Comparison of ENCODE assay signal across 8 cellular contexts in the genomic region with DNA sequence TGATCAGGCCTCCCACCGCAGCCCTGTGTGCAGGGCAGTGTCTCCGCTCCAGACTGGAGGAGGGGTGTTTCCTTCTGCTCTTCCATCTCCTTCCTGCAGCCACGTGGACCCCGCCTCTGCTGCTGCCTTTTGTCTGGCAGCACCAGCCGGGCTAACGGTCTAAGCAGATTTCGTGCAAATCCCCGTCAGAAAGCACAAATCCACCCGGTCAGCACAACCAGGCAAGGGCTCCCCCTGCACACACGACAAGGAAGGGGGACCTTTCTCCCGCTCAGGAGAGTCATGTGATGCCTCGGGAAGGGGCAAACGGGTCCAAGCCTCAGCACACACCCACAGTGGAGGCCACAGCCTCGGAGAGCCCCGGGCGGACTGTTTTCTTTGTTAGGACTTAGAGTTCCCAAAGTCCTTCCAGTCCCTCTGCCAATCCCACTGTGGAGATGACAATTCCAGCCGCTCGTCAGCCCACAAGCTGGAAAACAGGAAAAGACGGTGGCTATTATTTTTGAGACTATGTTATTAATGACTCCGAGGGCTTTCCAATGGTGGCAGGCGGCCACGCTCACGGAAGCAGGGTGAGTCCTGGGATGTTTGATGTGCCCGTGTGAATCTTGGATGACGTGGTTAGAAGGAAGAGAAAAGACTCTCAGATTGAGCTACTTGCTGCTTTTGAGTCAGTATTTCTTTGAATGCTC. TPM values are rescaled to one million over a fixed set of nuclear protein-coding genes. Genes with fewer than 3 reads are reported as not detected.
DNase-seq lines count a peak whose midpoint lies in the region; ATAC-seq and TF ChIP-seq lines count a peak whose summit lies in the region.

No MANE protein-coding gene starts in this region.

- no peak overlapping the region for H2AFZ ChIP-seq in OCI-LY7 (ENCODE audit: low read length)

- H3K27ac ChIP-seq in testis, result peak overlapping the region in 1 of 2 donors; percentile 51
- no peak overlapping the region for H3K27ac ChIP-seq in OCI-LY7 (ENCODE audit: low read depth, low read length, poor library complexity, severe bottlenecking)

- POLR2A ChIA-PET in OCI-LY7 (lab: Charles Lee), result no interaction called here

- no peaks in the 10 kb centered on the region for H3K9me3 ChIP-seq in MG63
- no peaks in the 10 kb centered on the region for H3K9me3 ChIP-seq in testis
- H3K9me3 ChIP-seq in OCI-LY7 (ENCODE audit: low read length), result no peaks in the 10 kb centered on the region

- intact Hi-C loops in testis (cut with DNase I; ENCODE audit: low total_unique reads) (no loop called here), OCI-LY7 (cut with micrococcal nuclease; ENCODE audit: unreplicated experiment) (no loop called here)

- H3K27me3 ChIP-seq in MG63 (no peaks in the 10 kb centered on the region), testis (no peaks in the 10 kb centered on the region)

- ATAC-seq in HG03432 (IDR thresholded peaks at IDR 0.05; ENCODE audit: unreplicated experiment) (no peak), HG03025 (IDR thresholded peaks at IDR 0.05; ENCODE audit: low FRiP score, unreplicated experiment) (no peak)

- H3K4me2 ChIP-seq in OCI-LY7 (ENCODE audit: low read length), result no peak overlapping the region

- no peaks in the 10 kb centered on the region for H3K79me2 ChIP-seq in OCI-LY7 (ENCODE audit: insufficient read depth, low read depth, low read length)

- H3K4me1 ChIP-seq in testis, result peaks cover 23% of the 10 kb centered on the region
- H3K4me1 ChIP-seq in OCI-LY7 (ENCODE audit: insufficient read depth, low read length, poor library complexity, severe bottlenecking), result no peaks in the 10 kb centered on the region

- TF ChIP-seq POLR2A in testis (IDR thresholded peaks at IDR 0.05), result no peak

- H3K36me3 ChIP-seq in MG63 (no peaks in the 10 kb centered on the region), testis (ENCODE audit: low read depth, missing control alignments) (no peaks in the 10 kb centered on the region), OCI-LY7 (ENCODE audit: insufficient read depth, low read length) (no peaks in the 10 kb centered on the region)

- H3K4me3 ChIP-seq in MG63 (no peak overlapping the region), testis (no peak overlapping the region), OCI-LY7 (ENCODE audit: low read depth, low read length, poor library complexity, severe bottlenecking) (no peak overlapping the region)

- no peaks in the 10 kb centered on the region for H4K20me1 ChIP-seq in OCI-LY7 (ENCODE audit: insufficient read depth, low read length)

- no peak for TF ChIP-seq CTCF in testis (IDR thresholded peaks at IDR 0.05)
- TF ChIP-seq CTCF in OCI-LY7 (conservative IDR thresholded peaks at IDR 0.05; ENCODE audit: low read length), result no peak

- BruUV-seq in OCI-LY7 (replicated peaks; lab: Mats Ljungman, UMichigan), result no TSS peak

- DNase-seq in MG63 (peak; percentile 50), ecto neural progenitor cell (ENCODE audit: low spot score) (peak; percentile 84), medulla oblongata (ENCODE audit: extremely low spot score) (peak; percentile 42), testis (peak; percentile 32), OCI-LY7 (ENCODE audit: low spot score) (no peak)
- no peak for DNase-seq in effector CD4-positive, alpha-beta T cell

- WGBS in testis, 2 donors, result 42 to 44% methylated on average over 17 to 25 of the region's 25 CpGs

- CTCF ChIA-PET in OCI-LY7 (lab: Charles Lee; ENCODE audit: unreplicated experiment), result no interaction called here

- no peaks in the 10 kb centered on the region for H3K9me2 ChIP-seq in OCI-LY7 (ENCODE audit: insufficient read depth, low read length)

RNA-seq across cellular contexts. Expression of a gene that starts 22.5 kb away (rescaled TPM):
- 12.3 and 15.0 TPM in 2 replicates for total RNA-seq in MG63 (2014; rRNA removed; shearing (Covaris generic); ENCODE audit: low replicate concordance)
- 10 to 100 TPM; 11.2 to 20.0 TPM for total RNA-seq in testis
- polyA plus RNA-seq in testis (ENCODE audit: insufficient read depth, low read depth, low replicate concordance), result 14.3 TPM
- total RNA-seq in OCI-LY7 (2014; rRNA removed; shearing (Covaris generic)), result 9.6 and 12.0 TPM in 2 replicates
- total RNA-seq in OCI-LY7 (2022), result 20.5 and 23.3 TPM in 2 replicates

Comparison
In these comparisons a context has a peak if more than half of its experiments do, and no peak if none do; other contexts are left out.
1. DNase-seq: peak in MG63 (single experiment), ecto neural progenitor cell (single experiment), medulla oblongata (single experiment) and testis (single experiment); none in OCI-LY7 (single experiment) and effector CD4-positive, alpha-beta T cell (single experiment).